In the genomic region with DNA sequence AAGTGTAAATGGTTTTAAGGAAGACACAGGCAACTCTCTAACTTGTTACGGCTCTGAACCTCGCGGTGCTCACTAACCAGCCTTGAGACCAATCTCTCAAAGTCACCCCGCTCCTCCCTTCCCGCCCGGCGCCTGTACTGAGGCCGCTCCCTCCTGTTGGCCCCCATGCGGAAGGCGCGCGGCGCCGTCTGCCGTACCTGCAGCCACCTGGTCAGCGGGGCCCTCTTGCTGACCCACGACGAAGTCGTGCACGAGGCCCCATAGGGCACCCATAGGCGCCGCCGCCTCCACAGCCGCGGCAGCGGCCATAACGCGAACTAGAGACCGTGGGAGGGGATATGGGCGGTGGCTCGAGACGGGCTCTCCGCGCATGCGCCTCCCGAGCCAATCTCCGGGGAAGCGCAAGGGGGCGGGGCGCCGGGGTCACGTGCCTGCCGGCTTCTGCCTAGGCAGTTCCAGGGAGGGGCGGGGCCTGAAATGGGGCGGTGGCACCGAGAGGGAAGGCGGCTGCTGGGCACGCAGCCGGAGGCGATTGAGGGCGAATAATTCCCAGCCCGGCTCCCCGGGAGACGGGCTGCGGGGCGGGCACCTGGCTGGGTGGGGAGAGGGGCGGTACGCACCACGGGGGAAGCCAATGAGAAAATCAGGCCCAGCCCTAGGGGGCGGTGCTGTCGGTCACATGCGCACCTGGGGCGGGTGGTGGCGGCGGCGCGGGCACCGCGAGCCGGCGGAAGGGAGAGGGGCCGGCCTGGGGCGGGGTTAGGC, we compare ENCODE assay signal across 8 cellular contexts. TPM values are rescaled to one million over a fixed set of nuclear protein-coding genes. Genes with fewer than 3 reads are reported as not detected.
DNase-seq lines count a peak whose midpoint lies in the region; ATAC-seq and TF ChIP-seq lines count a peak whose summit lies in the region.

Gene MMS19 (minus strand): TSS at position 347 of the 765 bp plus-strand sequence. CDS start 38 bp downstream, at position 309.

- H3K36me3 Mint-ChIP-seq in activated naive CD4-positive, alpha-beta T cell treated with anti-CD3 and anti-CD28 coated beads, Interleukin-2, amount 50 U/mL, for 72 hours: peaks cover 8 to 10% of the 10 kb centered on the region in 2 donors
- peaks cover 3% of the 10 kb centered on the region for H3K36me3 Mint-ChIP-seq in osteocyte (ENCODE audit: unreplicated experiment)

- under 1% methylated on average over 73 of the region's 73 CpGs for WGBS in thymus

- peaks cover 25% of the 10 kb centered on the region for H3K27me3 ChIP-seq in thymus (ENCODE audit: control insufficient read depth, insufficient read depth)

- DNase-seq in NCI-H1092 treated with DMSO at 0.1 percent for 48 hours (lab: John Stamatoyannopoulos, UW) (peak; percentile 98), SKM-1 (lab: John Stamatoyannopoulos, UW; ENCODE audit: unreplicated experiment) (peak; percentile 91), glomerular visceral epithelial cell (ENCODE audit: extremely low spot score) (peak; percentile 100), osteocyte (ENCODE audit: extremely low spot score, unreplicated experiment) (peak; percentile 100)
- peak; percentile 99 to 100 for DNase-seq in activated naive CD4-positive, alpha-beta T cell treated with anti-CD3 and anti-CD28 coated beads, Interleukin-2, amount 50 U/mL, for 72 hours (ENCODE audit: low spot score in 2 of 2)

- no peak for TF ChIP-seq CTCF in osteocyte (IDR thresholded peaks at IDR 0.05)

- H3K4me3 ChIP-seq in GM08714 (ENCODE audit: low read length): peak within 1 kb of the TSS; percentile 75
- peak within 1 kb of the TSS; percentile 94 for H3K4me3 ChIP-seq in thymus (ENCODE audit: low read length)

- H3K27ac ChIP-seq in thymus (ENCODE audit: low read depth): peak within 1 kb of the TSS; percentile 99

- H3K4me1 ChIP-seq in thymus (ENCODE audit: control insufficient read depth, insufficient read depth, low read length): peaks cover 14% of the 10 kb centered on the region

- no peaks in the 10 kb centered on the region for H3K9me3 Mint-ChIP-seq in activated naive CD4-positive, alpha-beta T cell treated with anti-CD3 and anti-CD28 coated beads, Interleukin-2, amount 50 U/mL, for 72 hours
- H3K9me3 Mint-ChIP-seq in osteocyte (ENCODE audit: unreplicated experiment): no peaks in the 10 kb centered on the region

- no peaks in the 10 kb centered on the region for H3K9me3 ChIP-seq in thymus (ENCODE audit: control insufficient read depth)

- H3K27ac Mint-ChIP-seq in activated naive CD4-positive, alpha-beta T cell treated with anti-CD3 and anti-CD28 coated beads, Interleukin-2, amount 50 U/mL, for 72 hours: peak within 1 kb of the TSS; percentile 96 to 98
- peak within 1 kb of the TSS; percentile 87 for H3K27ac Mint-ChIP-seq in osteocyte (ENCODE audit: unreplicated experiment)

- H3K27me3 Mint-ChIP-seq in osteocyte (ENCODE audit: unreplicated experiment): no peaks in the 10 kb centered on the region

- H3K4me1 Mint-ChIP-seq in osteocyte (ENCODE audit: unreplicated experiment): peaks cover 58% of the 10 kb centered on the region

- peak within 1 kb of the TSS; percentile 89 for H3K4me3 Mint-ChIP-seq in osteocyte (ENCODE audit: unreplicated experiment)

- ATAC-seq in HG02610 (IDR thresholded peaks at IDR 0.05; ENCODE audit: unreplicated experiment): peak; percentile 94
- peak; percentile 92 for ATAC-seq in activated naive CD4-positive, alpha-beta T cell treated with anti-CD3 and anti-CD28 coated beads, Interleukin-2, amount 50 U/mL, for 72 hours

- no peaks in the 10 kb centered on the region for H3K36me3 ChIP-seq in thymus (ENCODE audit: control insufficient read depth, insufficient read depth)

RNA-seq across cellular contexts. Expression of gene MMS19, which starts in this region (rescaled TPM):
- total RNA-seq in activated naive CD4-positive, alpha-beta T cell treated with anti-CD3 and anti-CD28 coated beads, Interleukin-2, amount 50 U/mL, for 72 hours: 100 to 1,000 TPM in 1 of 2 donors, 10 to 100 TPM in 1; 74.2 to 125 TPM
- total RNA-seq in osteocyte: 70.1 and 71.1 TPM in 2 replicates
- 107 TPM for polyA plus RNA-seq in thymus

Comparison
In these comparisons a context has a peak if more than half of its experiments do, and no peak if none do; other contexts are left out.
1. Peak in every context shown above with its lines: DNase-seq, ATAC-seq, H3K4me3 ChIP-seq and H3K27ac ChIP-seq.